ENCODE assay signal across 25 cellular contexts in the genomic region with DNA sequence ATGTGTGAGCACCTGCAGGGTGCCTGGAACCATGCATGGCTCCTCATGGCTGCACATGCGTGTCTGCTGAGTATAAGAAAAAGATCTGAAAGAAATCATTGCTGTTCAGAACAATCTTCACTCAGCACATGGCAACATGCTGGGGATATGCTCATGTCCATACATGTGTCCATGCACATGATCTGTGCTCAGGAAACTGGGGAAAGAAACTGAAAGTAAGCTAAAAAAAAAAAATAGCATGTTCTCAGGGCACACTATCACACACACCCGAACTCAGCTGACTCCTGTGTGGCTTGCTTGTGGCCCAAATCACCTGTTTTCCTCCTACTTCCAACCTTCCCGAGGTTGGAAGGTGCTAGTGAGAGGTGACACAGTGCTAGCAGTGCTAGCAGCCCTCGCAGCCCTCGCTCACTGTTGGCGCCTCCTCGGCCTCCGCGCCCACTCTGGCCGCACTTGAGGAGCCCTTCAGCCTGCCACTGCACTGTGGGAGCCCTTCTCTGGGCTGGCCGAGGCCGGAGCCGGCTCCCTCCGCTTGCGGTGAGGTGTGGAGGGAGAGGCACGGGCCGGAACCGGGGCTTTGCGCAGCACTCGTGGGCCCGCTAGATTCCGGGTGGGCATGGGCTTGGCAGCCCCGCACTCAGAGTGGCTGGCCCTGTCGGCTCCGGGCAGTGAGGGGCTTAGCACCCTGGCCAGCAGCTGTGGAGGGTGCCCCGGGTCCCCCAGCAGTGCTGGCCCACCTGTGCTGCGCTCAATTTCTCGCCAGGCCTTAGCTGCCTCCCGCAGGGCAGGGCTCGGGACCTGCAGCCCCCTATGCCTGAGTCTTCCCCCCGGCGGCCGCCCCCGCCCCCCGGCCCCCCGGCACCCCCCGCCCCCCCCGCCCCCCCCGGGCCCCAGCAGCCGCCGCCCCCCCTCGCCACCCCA.
A peak's percentile ranks its signal among the peaks of the same experiment; 100 is the strongest.
DNase-seq lines count a peak whose midpoint lies in the region; ATAC-seq and TF ChIP-seq lines count a peak whose summit lies in the region.
"Had no signal": no experiment of that assay in that cellular context is flagged by ENCODE, and none has a peak within 500 bp of the region (broad histone marks: within the 10 kb centered on the region; RNA-seq: fewer than 3 reads in every experiment).

No MANE protein-coding gene starts in this region.

- H3K79me1 ChIP-seq in neuronal stem cell (ENCODE audit: low read depth, low read length): no peaks in the 10 kb centered on the region

- DNase-seq in T-helper 2 cell treated with Interferon-gamma antibody and Interleukin-4, amounts not matched to agents 5 μg/mL and 100 μg/mL, for 36 hours (ENCODE audit: low spot score): no peak
- DNase-seq in T-helper 2 cell (no peak), GM10266 (ENCODE audit: extremely low spot score) (peak; percentile 48), neuronal stem cell (ENCODE audit: low spot score) (no peak), glutamatergic neuron (no peak), left ventricle myocardium superior (no peak), NCI-H1105 (lab: John Stamatoyannopoulos, UW) (no peak)
- no peak for DNase-seq in activated CD8-positive, alpha-beta T cell treated with anti-CD3 and anti-CD28 coated beads, Interleukin-2, amount 10 ng/mL, durations not matched to agents 7 days and 5 days
- DNase-seq: 8988T; ACHN; BE2C; Calu3; DMS79 treated with DMSO at 0.1 percent for 48 hours; Karpas-422; NCI-H1105 treated with DMSO at 0.1 percent for 48 hours; NCI-H146; NCI-H1930; NCI-H446 treated with DMSO at 0.1 percent for 48 hours; NCI-H526; NCI-H82; NK-92 treated with Interleukin-12 subunit alpha and Interleukin-12 subunit beta, amount 100 ng/mL, for 24 hours; PC-9; SJCRH30 had no signal

- H3K9ac ChIP-seq in neuronal stem cell (ENCODE audit: low read depth, low read length, poor library complexity): no peak overlapping the region

- H3K27ac ChIP-seq in neuronal stem cell (replicated peaks; ENCODE audit: low read length): no peak overlapping the region
- H3K27ac ChIP-seq: PC-9 had no signal

- TF ChIP-seq CTCF in GM10266 (IDR thresholded peaks at IDR 0.05; ENCODE audit: control insufficient read depth, insufficient read depth, low read depth, missing control alignments) (no peak), glutamatergic neuron (IDR thresholded peaks at IDR 0.05; ENCODE audit: partially characterized antibody, unreplicated experiment) (no peak)

- H3K4ac ChIP-seq in neuronal stem cell (ENCODE audit: low read length): no peak overlapping the region

- H3K14ac ChIP-seq in neuronal stem cell (ENCODE audit: low read length): no peak overlapping the region

- peaks cover 0 to 28% (median 22%) of the 10 kb centered on the region in 3 experiments for H3K27me3 ChIP-seq in neuronal stem cell (ENCODE audit: control insufficient read depth in 3 of 3, insufficient read depth in 3 of 3, low read depth in 1 of 3, low read length in 3 of 3)
- H3K27me3 ChIP-seq: BE2C, SJCRH30 had no signal

- H2BK12ac ChIP-seq in neuronal stem cell (ENCODE audit: low read length): no peak overlapping the region

- H3K23ac ChIP-seq in neuronal stem cell (ENCODE audit: low read depth, low read length, poor library complexity): no peak overlapping the region

- H3K27me3 Mint-ChIP-seq in T-helper 2 cell treated with Interferon-gamma antibody and Interleukin-4, amounts not matched to agents 5 μg/mL and 100 μg/mL, for 36 hours (ENCODE audit: low read depth): no peaks in the 10 kb centered on the region
- no peaks in the 10 kb centered on the region for H3K27me3 Mint-ChIP-seq in activated CD8-positive, alpha-beta T cell treated with anti-CD3 and anti-CD28 coated beads, Interleukin-2, amount 10 ng/mL, durations not matched to agents 7 days and 5 days (ENCODE audit: low read depth)
- H3K27me3 Mint-ChIP-seq in glutamatergic neuron (ENCODE audit: unreplicated experiment): peaks cover 10% of the 10 kb centered on the region

- peak overlapping the region; percentile 11 for H3K18ac ChIP-seq in neuronal stem cell (ENCODE audit: low read length)

- no peak overlapping the region for H3K4me2 ChIP-seq in neuronal stem cell (ENCODE audit: insufficient read depth, low read length, poor library complexity, severe bottlenecking)
- H3K4me2 ChIP-seq: PC-9 had no signal

- H3K4me1 ChIP-seq in neuronal stem cell (ENCODE audit: control insufficient read depth in 2 of 2, insufficient read depth in 1 of 2, low read depth in 1 of 2, low read length in 2 of 2): peaks cover 24 to 34% of the 10 kb centered on the region in 2 donors

- no peak overlapping the region for H2BK120ac ChIP-seq in neuronal stem cell (ENCODE audit: low read depth, low read length)

- ATAC-seq in activated CD8-positive, alpha-beta T cell treated with anti-CD3 and anti-CD28 coated beads, Interleukin-2, amount 10 ng/mL, durations not matched to agents 7 days and 5 days: peak; percentile 47
- no peak for ATAC-seq in left ventricle myocardium superior
- ATAC-seq: Right ventricle myocardium inferior, SK-N-SH treated with all-trans-retinoic acid at 6 μM for 48 hours had no signal

- H2BK5ac ChIP-seq in neuronal stem cell (ENCODE audit: low read length): no peak overlapping the region

- no peaks in the 10 kb centered on the region for H3K36me3 ChIP-seq in neuronal stem cell (replicated peaks in 1 of 2; ENCODE audit: control insufficient read depth in 2 of 2, insufficient read depth in 2 of 2, low read length in 2 of 2)
- H3K36me3 ChIP-seq: BE2C, SJCRH30 had no signal

- POLR2A ChIA-PET in activated CD8-positive, alpha-beta T cell treated with anti-CD3 and anti-CD28 coated beads, Interleukin-2, amount 10 ng/mL, durations not matched to agents 7 days and 5 days (lab: Charles Lee): no interaction called here

- H4K8ac ChIP-seq in neuronal stem cell (ENCODE audit: low read depth, low read length): no peak overlapping the region

- no peak overlapping the region for H3K4me3 ChIP-seq in neuronal stem cell (ENCODE audit: low read length in 2 of 2)
- H3K4me3 ChIP-seq: PC-9, SJCRH30 had no signal

- H2AFZ ChIP-seq in neuronal stem cell (ENCODE audit: low read length): no peak overlapping the region
- H2AFZ ChIP-seq: PC-9 had no signal

- H4K91ac ChIP-seq in neuronal stem cell (ENCODE audit: low read depth, low read length, poor library complexity): no peak overlapping the region

- H3K9me3 ChIP-seq in neuronal stem cell (replicated peaks in 1 of 2; ENCODE audit: control insufficient read depth in 2 of 2, insufficient read depth in 1 of 2, low read depth in 1 of 2, low read length in 2 of 2): peaks cover 6 to 19% of the 10 kb centered on the region in 2 donors
- H3K9me3 ChIP-seq: BE2C, SJCRH30 had no signal

- H3K4me3 Mint-ChIP-seq in T-helper 2 cell treated with Interferon-gamma antibody and Interleukin-4, amounts not matched to agents 5 μg/mL and 100 μg/mL, for 36 hours: no peak overlapping the region
- no peak overlapping the region for H3K4me3 Mint-ChIP-seq in activated CD8-positive, alpha-beta T cell treated with anti-CD3 and anti-CD28 coated beads, Interleukin-2, amount 10 ng/mL, durations not matched to agents 7 days and 5 days
- H3K4me3 Mint-ChIP-seq in glutamatergic neuron (ENCODE audit: unreplicated experiment): no peak overlapping the region

- CTCF ChIA-PET in activated CD8-positive, alpha-beta T cell treated with anti-CD3 and anti-CD28 coated beads, Interleukin-2, amount 10 ng/mL, durations not matched to agents 7 days and 5 days (lab: Charles Lee): interaction anchor here (0.8 to 1.4 kb wide), 2 partner anchors 30 to 63 kb away, joined by 4 to 5 read pairs; no protein-coding TSS in a partner anchor

- no peaks in the 10 kb centered on the region for H3K36me3 Mint-ChIP-seq in T-helper 2 cell treated with Interferon-gamma antibody and Interleukin-4, amounts not matched to agents 5 μg/mL and 100 μg/mL, for 36 hours (ENCODE audit: low read depth)
- no peaks in the 10 kb centered on the region for H3K36me3 Mint-ChIP-seq in activated CD8-positive, alpha-beta T cell treated with anti-CD3 and anti-CD28 coated beads, Interleukin-2, amount 10 ng/mL, durations not matched to agents 7 days and 5 days (ENCODE audit: low read depth)
- H3K36me3 Mint-ChIP-seq in glutamatergic neuron (ENCODE audit: unreplicated experiment): no peaks in the 10 kb centered on the region

- no peak overlapping the region for H2BK15ac ChIP-seq in neuronal stem cell (ENCODE audit: low read length)

- intact Hi-C loops in left ventricle myocardium superior (cut with micrococcal nuclease): no loop called here

- H3K9me3 Mint-ChIP-seq in T-helper 2 cell treated with Interferon-gamma antibody and Interleukin-4, amounts not matched to agents 5 μg/mL and 100 μg/mL, for 36 hours: no peaks in the 10 kb centered on the region
- no peaks in the 10 kb centered on the region for H3K9me3 Mint-ChIP-seq in activated CD8-positive, alpha-beta T cell treated with anti-CD3 and anti-CD28 coated beads, Interleukin-2, amount 10 ng/mL, durations not matched to agents 7 days and 5 days (ENCODE audit: insufficient read depth)
- peaks cover 8% of the 10 kb centered on the region for H3K9me3 Mint-ChIP-seq in glutamatergic neuron (ENCODE audit: unreplicated experiment)

- WGBS in neuronal stem cell (ENCODE audit: extremely low coverage in 2 of 2, insufficient read length in 2 of 2, insufficient replicate concordance in 1 of 2), 2 donors: no CpG with 5 or more reads among the region's 42 CpGs

- H2AK5ac ChIP-seq in neuronal stem cell (ENCODE audit: low read depth, low read length): peak overlapping the region; percentile 47

- peak overlapping the region; percentile 35 for H3K27ac Mint-ChIP-seq in T-helper 2 cell treated with Interferon-gamma antibody and Interleukin-4, amounts not matched to agents 5 μg/mL and 100 μg/mL, for 36 hours
- H3K27ac Mint-ChIP-seq in activated CD8-positive, alpha-beta T cell treated with anti-CD3 and anti-CD28 coated beads, Interleukin-2, amount 10 ng/mL, durations not matched to agents 7 days and 5 days: peak overlapping the region; percentile 51
- H3K27ac Mint-ChIP-seq in glutamatergic neuron (ENCODE audit: unreplicated experiment): no peak overlapping the region

- H3K4me1 Mint-ChIP-seq in T-helper 2 cell treated with Interferon-gamma antibody and Interleukin-4, amounts not matched to agents 5 μg/mL and 100 μg/mL, for 36 hours (ENCODE audit: low read depth): peaks cover 12% of the 10 kb centered on the region
- peaks cover 17% of the 10 kb centered on the region for H3K4me1 Mint-ChIP-seq in activated CD8-positive, alpha-beta T cell treated with anti-CD3 and anti-CD28 coated beads, Interleukin-2, amount 10 ng/mL, durations not matched to agents 7 days and 5 days (ENCODE audit: low read depth)
- H3K4me1 Mint-ChIP-seq in glutamatergic neuron (ENCODE audit: low read depth, unreplicated experiment): peaks cover 51% of the 10 kb centered on the region
